22 cellular contexts compared by ENCODE assay signal in the genomic region with DNA sequence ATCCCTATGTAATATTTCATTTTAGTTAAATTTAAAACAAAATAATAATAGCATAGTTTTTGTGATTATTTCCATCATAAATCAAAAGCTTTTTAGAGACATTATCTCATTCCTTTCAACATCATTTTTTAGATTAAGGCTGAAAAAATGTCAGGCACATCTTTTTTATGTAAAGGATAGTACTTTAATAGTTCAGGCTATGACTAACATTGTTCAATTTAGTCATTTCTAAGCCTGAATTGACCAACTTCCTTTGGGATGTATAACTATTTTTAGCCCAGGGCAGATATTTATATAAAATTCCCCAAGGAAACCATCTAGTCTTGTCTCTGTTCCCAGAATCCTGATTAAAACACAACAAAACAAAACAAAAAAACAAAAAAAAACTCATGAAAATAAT.
DNase-seq lines count a peak whose midpoint lies in the region; ATAC-seq and TF ChIP-seq lines count a peak whose summit lies in the region.
"Had no signal": no experiment of that assay in that cellular context is flagged by ENCODE, and none has a peak within 500 bp of the region (broad histone marks: within the 10 kb centered on the region; RNA-seq: fewer than 3 reads in every experiment).

No MANE protein-coding gene starts in this region.

- H3K27ac ChIP-seq in GM23248 (peak overlapping the region; percentile 72), smooth muscle cell (ENCODE audit: low read depth) (peak overlapping the region; percentile 79)
- H3K27ac ChIP-seq: ascending aorta, C4-2B, epithelial cell of prostate, hepatocyte, sigmoid colon, testis had no signal

- H2AFZ ChIP-seq in GM23248 (no peak overlapping the region), smooth muscle cell (ENCODE audit: low read depth) (peak overlapping the region; percentile 55)
- H2AFZ ChIP-seq: hepatocyte had no signal

- H3K27me3 ChIP-seq in GM23248 (replicated peaks; ENCODE audit: insufficient read depth) (no peaks in the 10 kb centered on the region), adipocyte (replicated peaks; ENCODE audit: control insufficient read depth, insufficient read depth, low read length) (no peaks in the 10 kb centered on the region), smooth muscle cell (ENCODE audit: low read depth) (no peaks in the 10 kb centered on the region)
- H3K27me3 ChIP-seq: ascending aorta, hepatocyte, sigmoid colon, testis had no signal

- no peak for TF ChIP-seq CTCF in fibroblast of villous mesenchyme (IDR thresholded peaks at IDR 0.05; ENCODE audit: insufficient read depth, low read depth, low read length)
- TF ChIP-seq CTCF in smooth muscle cell (IDR thresholded peaks at IDR 0.05; ENCODE audit: borderline replicate concordance, insufficient read depth, poor library complexity, severe bottlenecking) = no peak

- peaks cover 16% of the 10 kb centered on the region for H3F3A ChIP-seq in GM23248 (ENCODE audit: insufficient read depth)
- H3F3A ChIP-seq in smooth muscle cell (ENCODE audit: low read depth) = no peaks in the 10 kb centered on the region

- H3K9me3 ChIP-seq in GM23248 (ENCODE audit: low read depth) (no peaks in the 10 kb centered on the region), adipocyte (ENCODE audit: control insufficient read depth, low read length) (no peaks in the 10 kb centered on the region), smooth muscle cell (replicated peaks; ENCODE audit: low read depth) (no peaks in the 10 kb centered on the region)
- H3K9me3 ChIP-seq: ascending aorta, sigmoid colon, testis had no signal

- in situ Hi-C loops in GM23248 (cut with MboI) = no loop called here

- no peaks in the 10 kb centered on the region for H3K9me2 ChIP-seq in GM23248 (ENCODE audit: insufficient read depth)

- peak overlapping the region; percentile 61 for H3K4me2 ChIP-seq in GM23248 (ENCODE audit: unreplicated experiment)
- peak overlapping the region; percentile 61 for H3K4me2 ChIP-seq in smooth muscle cell
- H3K4me2 ChIP-seq: hepatocyte had no signal

- DNase-seq in GM23248 (peak; percentile 90), adipocyte (ENCODE audit: low read depth) (peak; percentile 79), fibroblast of villous mesenchyme (ENCODE audit: low read depth) (peak; percentile 70), smooth muscle cell (lab: John Stamatoyannopoulos, UW; ENCODE audit: unreplicated experiment) (no peak), NCI-H1436 (lab: John Stamatoyannopoulos, UW) (no peak), NCI-H526 treated with DMSO at 0.1 percent for 48 hours (lab: John Stamatoyannopoulos, UW) (no peak)
- DNase-seq: cortex of kidney; DMS53; left colon; NCI-H1105 treated with DMSO at 0.1 percent for 48 hours; occipital lobe; SIG-M5; sigmoid colon; stimulated activated CD4-positive, alpha-beta T cell treated with anti-CD3 and anti-CD28 coated beads, Interleukin-4, amount 100 ng/mL, for 24 hours; stimulated activated CD8-positive, alpha-beta memory T cell treated with anti-CD3 and anti-CD28 coated beads, Interleukin-4, amount 100 ng/mL, for 48 hours; testis had no signal

- H3K9ac ChIP-seq in GM23248 = no peak overlapping the region
- H3K9ac ChIP-seq in adipocyte (ENCODE audit: low read length) = no peak overlapping the region
- no peak overlapping the region for H3K9ac ChIP-seq in smooth muscle cell (ENCODE audit: low read depth)

- no peak overlapping the region for H3K4me3 ChIP-seq in GM23248
- H3K4me3 ChIP-seq in adipocyte (ENCODE audit: low read length) = no peak overlapping the region
- H3K4me3 ChIP-seq in fibroblast of villous mesenchyme (ENCODE audit: low read depth, low read length) = no peak overlapping the region
- H3K4me3 ChIP-seq in smooth muscle cell = no peak overlapping the region
- H3K4me3 ChIP-seq: ascending aorta, hepatocyte, K562, sigmoid colon, testis had no signal

- H4K20me1 ChIP-seq in GM23248 (ENCODE audit: insufficient read depth) = no peaks in the 10 kb centered on the region
- H4K20me1 ChIP-seq in smooth muscle cell (ENCODE audit: low read depth) = no peaks in the 10 kb centered on the region

- ATAC-seq in GM21360 (IDR thresholded peaks at IDR 0.05; ENCODE audit: unreplicated experiment) = no peak
- ATAC-seq: K562, left colon had no signal

- H3K36me3 ChIP-seq in GM23248 (ENCODE audit: low read depth) (no peaks in the 10 kb centered on the region), adipocyte (ENCODE audit: control insufficient read depth, insufficient read depth, low read length, severe bottlenecking) (no peaks in the 10 kb centered on the region), smooth muscle cell (ENCODE audit: low read depth) (no peaks in the 10 kb centered on the region)
- H3K36me3 ChIP-seq: ascending aorta, sigmoid colon had no signal

- H3K4me1 ChIP-seq in GM23248 (ENCODE audit: insufficient read depth) = peaks cover 35% of the 10 kb centered on the region
- H3K4me1 ChIP-seq in adipocyte (ENCODE audit: control insufficient read depth, insufficient read depth, low read length) = peaks cover 32% of the 10 kb centered on the region
- H3K4me1 ChIP-seq in smooth muscle cell (ENCODE audit: low read depth) = peaks cover 27% of the 10 kb centered on the region
- H3K4me1 ChIP-seq: ascending aorta, sigmoid colon, testis had no signal

- no peaks in the 10 kb centered on the region for H3K79me2 ChIP-seq in GM23248 (ENCODE audit: insufficient read depth)
- no peaks in the 10 kb centered on the region for H3K79me2 ChIP-seq in smooth muscle cell (ENCODE audit: low read depth)
- H3K79me2 ChIP-seq: hepatocyte had no signal

Comparison
In these comparisons a context has a peak if more than half of its experiments do, and no peak if none do; other contexts are left out.
1. DNase-seq: peak in GM23248 (single experiment), adipocyte (single experiment) and fibroblast of villous mesenchyme (single experiment); none in smooth muscle cell (single experiment), NCI-H1436 (single experiment) and NCI-H526 treated with DMSO at 0.1 percent for 48 hours (single experiment).